ENCODE assay signal across 9 cellular contexts in genomic region chr14:75223664-75224154, GRCh38. TPM values are rescaled to one million over a fixed set of nuclear protein-coding genes. Genes with fewer than 3 reads are reported as not detected.
DNase-seq lines count a peak whose midpoint lies in the region; ATAC-seq, FAIRE-seq and TF ChIP-seq lines count a peak whose summit lies in the region.
"Had no signal": no experiment of that assay in that cellular context is flagged by ENCODE, and none has a peak within 500 bp of the region (broad histone marks: within the 10 kb centered on the region; RNA-seq: fewer than 3 reads in every experiment).

No MANE protein-coding gene starts in this region.

- in situ Hi-C loops in G401 (cut with HindIII; ENCODE audit: low sequenced_read_pairs): no loop called here

- peaks cover 0 to 32% (median 4%) of the 10 kb centered on the region in 4 donors for H3K4me1 ChIP-seq in Peyer's patch

- no peaks in the 10 kb centered on the region for H3K9me3 Mint-ChIP-seq in HFFc6

- intact Hi-C loops in left ventricle myocardium superior (cut with micrococcal nuclease): no loop called here

- no peaks in the 10 kb centered on the region for H3K36me3 ChIP-seq in Peyer's patch

- no peak overlapping the region for H3K4me3 ChIP-seq in Peyer's patch

- no peaks in the 10 kb centered on the region for H3K27me3 ChIP-seq in Peyer's patch

- peak overlapping the region in 2 of 4 donors; percentile 27 to 60 for H3K27ac ChIP-seq in Peyer's patch

- no peaks in the 10 kb centered on the region for H3K36me3 Mint-ChIP-seq in HFFc6 (ENCODE audit: low read depth)

- H3K4me1 Mint-ChIP-seq in HFFc6 (ENCODE audit: low read depth): peaks cover 34% of the 10 kb centered on the region

- TF ChIP-seq POLR2A in Peyer's patch (IDR thresholded peaks at IDR 0.05) (peak in 1 of 2 donors; percentile 23), H54 (IDR thresholded peaks at IDR 0.05; ENCODE audit: low read depth, low read length) (no peak)

- DNase-seq in G401 (ENCODE audit: low spot score) (peak; percentile 32), HFFc6 (peak; percentile 26), Peyer's patch (peak in 2 of 3 donors; percentile 74 to 79), left ventricle myocardium superior (peak; percentile 35), H54 (ENCODE audit: insufficient read length, low spot score) (no peak), SK-N-DZ (ENCODE audit: low spot score) (no peak)

- H3K4me3 Mint-ChIP-seq in HFFc6: no peak overlapping the region; the same call in 1 of the 2 replicates

- no peaks in the 10 kb centered on the region for H3K9me3 ChIP-seq in Peyer's patch

- H3K27ac Mint-ChIP-seq in HFFc6: peak overlapping the region; percentile 55

- ATAC-seq in left ventricle myocardium superior (peak; percentile 56), GM21515 (IDR thresholded peaks at IDR 0.05; ENCODE audit: unreplicated experiment) (no peak), HG02678 (IDR thresholded peaks at IDR 0.05; ENCODE audit: unreplicated experiment) (no peak)
- ATAC-seq: right cardiac atrium had no signal

- no peak for TF ChIP-seq CTCF in HFFc6 (IDR thresholded peaks at IDR 0.05)
- TF ChIP-seq CTCF in Peyer's patch (IDR thresholded peaks at IDR 0.05): no peak

- no peak for FAIRE-seq in H54 (lab: Jason Lieb, UNC)

- H3K27me3 Mint-ChIP-seq in HFFc6 (ENCODE audit: insufficient read depth): no peaks in the 10 kb centered on the region

RNA-seq across cellular contexts. Expression of gene TMED10, which starts 47.3 kb away (rescaled TPM):
- total RNA-seq in G401 (2014; rRNA removed; shearing (Covaris generic)): 180 and 202 TPM in 2 replicates
- 100 to 1,000 TPM; 370 to 494 (median 430) TPM for total RNA-seq in HFFc6 (2021; fragmentation: NEBNext Ultra II Directional; extraction: Animal tissue kit (Norgen Biotek cat#: 25700))
- 100 to 1,000 TPM in 2 of 4 donors, 10 to 100 TPM in 2; 58.6 to 181 (median 115) TPM for total RNA-seq in Peyer's patch
- 266 TPM for total RNA-seq in left ventricle myocardium superior
- 83.2 and 94.4 TPM in 2 replicates for polyA plus RNA-seq in SK-N-DZ (2014; cell fraction: cytosol; rRNA removed)
- 40.0 and 43.1 TPM in 2 replicates for polyA plus RNA-seq in SK-N-DZ (2014; cell fraction: nucleus; rRNA removed)

RNA-seq across cellular contexts. Expression of gene FOS, which starts 54.9 kb away (rescaled TPM):
- 29.8 and 41.0 TPM in 2 replicates for total RNA-seq in G401 (2014; rRNA removed; shearing (Covaris generic))
- total RNA-seq in HFFc6 (2021; fragmentation: NEBNext Ultra II Directional; extraction: Animal tissue kit (Norgen Biotek cat#: 25700)): 100 to 1,000 TPM; 118 to 368 (median 342) TPM
- total RNA-seq in Peyer's patch (1,000 to 10,000 TPM in 1 of 4 donors, 100 to 1,000 TPM in 3; 267 to 2,466 (median 503) TPM), left ventricle myocardium superior (25.4 TPM)
- polyA plus RNA-seq in SK-N-DZ (2014; cell fraction: cytosol; rRNA removed): 2.0 and 2.5 TPM in 2 replicates
- polyA plus RNA-seq in SK-N-DZ (2014; cell fraction: nucleus; rRNA removed): 9.7 and 20.3 TPM in 2 replicates

Comparison
In these comparisons a context has a peak if more than half of its experiments do, and no peak if none do; other contexts are left out.
1. DNase-seq: peak in G401 (single experiment), HFFc6 (single experiment), Peyer's patch (2 of 3) and left ventricle myocardium superior (single experiment); none in H54 (single experiment) and SK-N-DZ (single experiment).